In the genomic region with DNA sequence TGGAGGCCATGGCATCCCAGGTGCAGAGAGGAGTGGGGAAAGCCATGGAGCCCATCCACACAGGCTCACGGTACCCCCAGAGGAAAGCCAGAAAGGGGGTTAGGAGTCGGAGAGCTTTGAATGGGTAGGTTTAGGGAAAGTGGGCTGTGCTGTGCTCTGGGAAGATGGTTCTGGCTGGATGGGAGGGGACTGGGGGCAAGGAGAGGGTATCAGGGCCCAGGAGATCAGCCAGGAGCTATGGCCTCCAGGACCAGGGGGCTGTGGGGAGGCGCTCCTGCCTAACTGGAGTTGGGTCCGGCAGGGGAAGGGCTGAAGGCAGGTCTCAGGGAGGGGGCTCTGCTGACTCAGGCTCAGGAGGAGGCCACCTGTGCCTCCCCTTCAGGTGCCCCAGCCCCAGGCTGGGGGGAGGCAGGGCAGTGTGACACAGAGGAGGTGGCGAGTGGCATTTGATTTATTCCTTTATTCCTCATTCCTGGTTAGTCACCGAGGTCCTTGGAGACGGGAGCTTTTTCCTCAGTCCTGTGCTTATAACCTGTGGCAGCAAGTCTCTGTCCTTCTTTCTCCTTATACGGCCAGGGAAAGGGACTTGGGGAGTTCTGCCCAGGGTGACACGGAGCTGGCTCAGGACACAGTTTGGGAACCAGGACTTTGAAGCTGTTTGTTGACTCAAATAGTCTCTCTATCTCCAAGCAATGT, we compare ENCODE assay signal across 25 cellular contexts.
DNase-seq lines count a peak whose midpoint lies in the region; ATAC-seq, FAIRE-seq and TF ChIP-seq lines count a peak whose summit lies in the region.
"Had no signal": no experiment of that assay in that cellular context is flagged by ENCODE, and none has a peak within 500 bp of the region (broad histone marks: within the 10 kb centered on the region; RNA-seq: fewer than 3 reads in every experiment).

No MANE protein-coding gene starts in this region.

- no peak overlapping the region for H3K9ac ChIP-seq in liver (ENCODE audit: low read depth in 1 of 2, low read length in 2 of 2)
- H3K9ac ChIP-seq in HepG2 (ENCODE audit: insufficient read depth, low read depth, low read length) = no peak overlapping the region
- H3K9ac ChIP-seq: BLaER1 had no signal

- no peaks in the 10 kb centered on the region for H3K9me3 Mint-ChIP-seq in CD8-positive, alpha-beta memory T cell

- H2AFZ ChIP-seq in HepG2 (ENCODE audit: low read length) = no peak overlapping the region
- H2AFZ ChIP-seq: PC-9 had no signal

- H3K27ac ChIP-seq in liver (ENCODE audit: low read depth in 1 of 2, low read length in 2 of 2) (no peak overlapping the region), HepG2 (ENCODE audit: extremely low read length, insufficient read depth, low read length) (no peak overlapping the region), esophagus muscularis mucosa (replicated peaks in 1 of 4) (peak overlapping the region; percentile 4 to 67 (median 32))
- H3K27ac ChIP-seq in CD8-positive, alpha-beta memory T cell (ENCODE audit: low read depth, low read length) = no peak overlapping the region
- H3K27ac ChIP-seq: BLaER1, HL-60, PC-9, stomach had no signal

- TF ChIP-seq EP300 in HepG2 (IDR thresholded peaks at IDR 0.05; ENCODE audit: low read depth in 2 of 2, low read length in 2 of 2) (no peak), HepG2 (CRISPR knock-in tag; IDR thresholded peaks at IDR 0.05; ENCODE audit: borderline replicate concordance) (no peak), esophagus muscularis mucosa (IDR thresholded peaks at IDR 0.05) (no peak)

- H4K20me1 ChIP-seq in HepG2 (ENCODE audit: insufficient read depth, low read length) = no peaks in the 10 kb centered on the region
- H4K20me1 ChIP-seq: BLaER1 had no signal

- peaks cover 14 to 25% (median 25%) of the 10 kb centered on the region in 3 donors for H3K4me1 Mint-ChIP-seq in CD8-positive, alpha-beta memory T cell

- 76% methylated on average over 9 of the region's 9 CpGs for WGBS in liver
- WGBS in HepG2 (ENCODE audit: low lambda C conversion rate) = 54% methylated on average over 8 of the region's 9 CpGs
- 81% methylated on average over 7 of the region's 9 CpGs for WGBS in esophagus muscularis mucosa

- H3K9me3 ChIP-seq in liver (ENCODE audit: control insufficient read depth in 4 of 4, low read length in 3 of 4) (no peaks in the 10 kb centered on the region), HepG2 (ENCODE audit: low read length) (no peaks in the 10 kb centered on the region), esophagus muscularis mucosa (no peaks in the 10 kb centered on the region)
- H3K9me3 ChIP-seq in CD8-positive, alpha-beta memory T cell (ENCODE audit: low read length) = no peaks in the 10 kb centered on the region
- H3K9me3 ChIP-seq: gastroesophageal sphincter, stomach, thyroid gland had no signal

- CTCF ChIA-PET in HepG2 (lab: Yijun Ruan, JAX; ENCODE audit: low intra/inter-chr PET ratio, low total read pairs) = no interaction called here
- CTCF ChIA-PET in CD8-positive, alpha-beta memory T cell (lab: Charles Lee) = interaction anchor here (3.9 kb wide), 1 partner anchor 27 kb away, joined by 17 read pairs; no protein-coding TSS in a partner anchor

- H3K27ac Mint-ChIP-seq in CD8-positive, alpha-beta memory T cell = no peak overlapping the region
- H3K27ac Mint-ChIP-seq: activated CD8-positive, alpha-beta T cell treated with anti-CD3 and anti-CD28 coated beads, Interleukin-2, amount 10 ng/mL, durations not matched to agents 7 days and 5 days; T-helper 17 cell had no signal

- ATAC-seq in HepG2 (no peak), sciatic nerve (peak; percentile 4), HG02763 (IDR thresholded peaks at IDR 0.05; ENCODE audit: unreplicated experiment) (no peak)
- ATAC-seq: activated CD8-positive, alpha-beta T cell treated with anti-CD3 and anti-CD28 coated beads, Interleukin-2, amount 10 ng/mL, durations not matched to agents 7 days and 5 days; gastroesophageal sphincter; T-helper 17 cell had no signal

- H3K4me3 Mint-ChIP-seq in CD8-positive, alpha-beta memory T cell = no peak overlapping the region
- H3K4me3 Mint-ChIP-seq: activated CD8-positive, alpha-beta T cell treated with anti-CD3 and anti-CD28 coated beads, Interleukin-2, amount 10 ng/mL, durations not matched to agents 7 days and 5 days; T-helper 17 cell had no signal

- H3K36me3 ChIP-seq in liver (ENCODE audit: control insufficient read depth in 4 of 4, insufficient read depth in 3 of 4, low read depth in 1 of 4, low read length in 3 of 4) (no peaks in the 10 kb centered on the region), HepG2 (replicated peaks in 1 of 2; ENCODE audit: control insufficient read depth in 1 of 2, insufficient read depth in 2 of 2, low read length in 2 of 2) (no peaks in the 10 kb centered on the region), esophagus muscularis mucosa (peaks cover 21 to 75% (median 54%) of the 10 kb centered on the region in 4 donors)
- peaks cover 3% of the 10 kb centered on the region for H3K36me3 ChIP-seq in CD8-positive, alpha-beta memory T cell (ENCODE audit: insufficient read depth, low read length)
- H3K36me3 ChIP-seq: BLaER1 had no signal

- TF ChIP-seq RAD21 in liver (IDR thresholded peaks at IDR 0.05) (peak in 1 of 2 donors; percentile 22), HepG2 (CRISPR knock-in tag; IDR thresholded peaks at IDR 0.05) (no peak)

- TF ChIP-seq POLR2A in HepG2 (IDR thresholded peaks at IDR 0.05; ENCODE audit: insufficient read depth in 1 of 2, low read depth in 2 of 2, low read length in 2 of 2) (no peak), esophagus muscularis mucosa (IDR thresholded peaks at IDR 0.05; ENCODE audit: low read depth) (no peak)

- in situ Hi-C loops in HepG2 (cut with HindIII; ENCODE audit: extremely low pct_ligation_motif_present, low pct_unique_long_range_greater_than_20kb) = no loop called here

- H3K36me3 Mint-ChIP-seq in CD8-positive, alpha-beta memory T cell = peaks cover 0 to 4% (median 0%) of the 10 kb centered on the region in 3 donors

- BruUV-seq in HepG2 (replicated peaks; lab: Mats Ljungman, UMichigan) = no TSS peak

- no peaks in the 10 kb centered on the region for H3K79me2 ChIP-seq in HepG2 (ENCODE audit: insufficient read depth, low read length)

- H3K27me3 ChIP-seq in liver (ENCODE audit: control insufficient read depth in 4 of 4, insufficient read depth in 4 of 4, low read length in 3 of 4) (no peaks in the 10 kb centered on the region), HepG2 (ENCODE audit: control insufficient read depth in 1 of 2, insufficient read depth in 2 of 2, low read length in 2 of 2) (peaks cover 0 to 19% of the 10 kb centered on the region in 2 experiments; a peak in 1 of 5 replicates), esophagus muscularis mucosa (no peaks in the 10 kb centered on the region)
- H3K27me3 ChIP-seq in CD8-positive, alpha-beta memory T cell (ENCODE audit: insufficient read depth, low read length, poor library complexity, severe bottlenecking) = no peaks in the 10 kb centered on the region
- H3K27me3 ChIP-seq: BLaER1, gastroesophageal sphincter, stomach, thyroid gland had no signal

- peaks cover 5 to 23% (median 12%) of the 10 kb centered on the region in 4 donors for H3K4me1 ChIP-seq in liver (ENCODE audit: control insufficient read depth in 4 of 4, insufficient read depth in 4 of 4, low read length in 3 of 4)
- H3K4me1 ChIP-seq in HepG2 (ENCODE audit: insufficient read depth, low read length) = no peaks in the 10 kb centered on the region
- peaks cover 15 to 37% (median 28%) of the 10 kb centered on the region in 4 donors for H3K4me1 ChIP-seq in esophagus muscularis mucosa
- H3K4me1 ChIP-seq in CD8-positive, alpha-beta memory T cell (ENCODE audit: insufficient read depth, low read length) = no peaks in the 10 kb centered on the region
- H3K4me1 ChIP-seq: BLaER1 had no signal

- POLR2A ChIA-PET in HepG2 (lab: Yijun Ruan, JAX) = no interaction called here
- POLR2A ChIA-PET in CD8-positive, alpha-beta memory T cell (lab: Charles Lee) = no interaction called here

- no peak overlapping the region for H3K4me2 ChIP-seq in HepG2 (ENCODE audit: low read depth, low read length)
- H3K4me2 ChIP-seq: BLaER1, PC-9 had no signal

- no peak overlapping the region for H3K4me3 ChIP-seq in liver (ENCODE audit: low read depth in 1 of 3, low read length in 3 of 3)
- no peak overlapping the region for H3K4me3 ChIP-seq in HepG2 (replicated peaks in 1 of 3; ENCODE audit: insufficient read depth in 1 of 3, low read depth in 2 of 3, low read length in 3 of 3)
- no peak overlapping the region for H3K4me3 ChIP-seq in esophagus muscularis mucosa
- H3K4me3 ChIP-seq in CD8-positive, alpha-beta memory T cell (ENCODE audit: low read length) = no peak overlapping the region
- H3K4me3 ChIP-seq: BLaER1, gastroesophageal sphincter, PC-9, stomach, thyroid gland had no signal

- FAIRE-seq in HepG2 (lab: Jason Lieb, UNC) = no peak
- FAIRE-seq: GM12891 had no signal

- peaks cover 0 to 6% of the 10 kb centered on the region in 2 donors for H3K27me3 Mint-ChIP-seq in CD8-positive, alpha-beta memory T cell
- H3K27me3 Mint-ChIP-seq: T-helper 17 cell had no signal

- intact Hi-C loops in HepG2 (cut with micrococcal nuclease; ENCODE audit: unreplicated experiment) (no loop called here), esophagus muscularis mucosa (cut with DNase I) (no loop called here), sciatic nerve (cut with DNase I) (no loop called here)

- TF ChIP-seq CTCF in liver (IDR thresholded peaks at IDR 0.05; ENCODE audit: low read depth, low read length, missing input control) (no peak), HepG2 (CRISPR knock-in tag; IDR thresholded peaks at IDR 0.05) (no peak), esophagus muscularis mucosa (IDR thresholded peaks at IDR 0.05) (no peak)

- DNase-seq in HepG2 (ENCODE audit: low spot score) (no peak), esophagus muscularis mucosa (ENCODE audit: extremely low spot score) (no peak), sciatic nerve (ENCODE audit: low spot score) (peak; percentile 22), NCI-H345 treated with DMSO at 0.1 percent for 48 hours (lab: John Stamatoyannopoulos, UW; ENCODE audit: unreplicated experiment) (no peak), HuH-7 (ENCODE audit: low spot score) (no peak)
- no peak for DNase-seq in CD8-positive, alpha-beta memory T cell
- DNase-seq: activated CD8-positive, alpha-beta T cell treated with anti-CD3 and anti-CD28 coated beads, Interleukin-2, amount 10 ng/mL, durations not matched to agents 7 days and 5 days; activated T-cell treated with anti-CD3 and anti-CD28 coated beads, Interleukin-2, amount 50 U/mL, for 1 hour; H7; NCI-H1417; NCI-H2081; NCI-H2227 treated with DMSO at 0.1 percent for 48 hours; NCI-H69; PC-9; SHP77; stimulated activated CD4-positive, alpha-beta T cell treated with anti-CD3 and anti-CD28 coated beads, Interleukin-4, amount 100 ng/mL, for 1 hour; stomach; T-helper 17 cell; thyroid gland had no signal

TF ChIP-seq in liver, 16 proteins besides CTCF, POLR2A, EP300 and RAD21 (continues in another document):
- TF ChIP-seq SP1 (IDR thresholded peaks at IDR 0.05) = peak; percentile 28

TF ChIP-seq in HepG2, 621 proteins besides CTCF, POLR2A, EP300 and RAD21 (continues in another document):
- TF ChIP-seq ZNF484 (CRISPR knock-in tag; IDR thresholded peaks at IDR 0.05; ENCODE audit: borderline replicate concordance, low read depth) = no peak

Comparison
In these comparisons a context has a peak if more than half of its experiments do, and no peak if none do; other contexts are left out.
1. H3K27ac ChIP-seq: peak in esophagus muscularis mucosa (4 of 4); none in liver (0 of 2), HepG2 (single experiment) and CD8-positive, alpha-beta memory T cell (single experiment).